19 cellular contexts compared by ENCODE assay signal in the genomic region with DNA sequence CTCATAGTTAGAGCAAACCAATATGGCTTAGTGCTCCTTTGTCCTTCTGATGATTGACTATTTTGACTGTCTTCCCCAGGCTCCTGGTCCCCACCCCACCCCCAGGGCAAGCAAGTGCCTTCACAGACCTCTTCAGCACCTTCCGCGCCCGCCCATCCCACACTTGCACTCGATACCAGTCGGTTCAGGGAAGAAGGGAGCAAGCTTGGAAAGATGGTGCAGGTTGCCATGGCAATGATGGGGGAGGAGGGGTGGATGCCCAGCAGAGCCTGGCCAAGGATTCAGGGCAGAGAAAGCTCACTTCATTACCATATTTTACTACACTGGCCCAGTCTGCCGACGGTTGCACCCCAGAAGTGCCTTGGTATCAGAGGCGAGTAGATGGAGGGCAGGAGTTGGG. TPM values are rescaled to one million over a fixed set of nuclear protein-coding genes. Genes with fewer than 3 reads are reported as not detected.
"Had no signal": no experiment of that assay in that cellular context is flagged by ENCODE, and none has a peak within 500 bp of the region (broad histone marks: within the 10 kb centered on the region; RNA-seq: fewer than 3 reads in every experiment).

No MANE protein-coding gene starts in this region.

- H3K9me3 Mint-ChIP-seq: activated T-helper 2 cell treated with anti-CD3 and anti-CD28 coated beads, Interferon-gamma antibody, Interleukin-2, Interleukin-4, amounts not matched to agents 10 μg/mL and 5 μg/mL and 100 μg/mL, durations not matched to agents 14 hours and 24 hours and 36 hours; immature natural killer cell; stimulated activated naive CD8-positive, alpha-beta T cell treated with anti-CD3 and anti-CD28 coated beads, Interleukin-15, Interleukin-2, amounts not matched to agents 100 ng/mL and 50 ng/mL, for 24 hours had no signal

- H3K27ac ChIP-seq: adrenal gland, hepatocyte, sigmoid colon, testis had no signal

- H3K9me3 ChIP-seq: adrenal gland, sigmoid colon, testis had no signal

- H3K4me3 Mint-ChIP-seq: stimulated activated naive CD8-positive, alpha-beta T cell treated with anti-CD3 and anti-CD28 coated beads, Interleukin-15, Interleukin-2, amounts not matched to agents 100 ng/mL and 50 ng/mL, for 24 hours had no signal

- H3K27ac Mint-ChIP-seq: activated T-helper 2 cell treated with anti-CD3 and anti-CD28 coated beads, Interferon-gamma antibody, Interleukin-2, Interleukin-4, amounts not matched to agents 10 μg/mL and 5 μg/mL and 100 μg/mL, durations not matched to agents 14 hours and 24 hours and 36 hours; stimulated activated naive CD8-positive, alpha-beta T cell treated with anti-CD3 and anti-CD28 coated beads, Interleukin-15, Interleukin-2, amounts not matched to agents 100 ng/mL and 50 ng/mL, for 24 hours had no signal

- H3K4me3 ChIP-seq: adrenal gland, hepatocyte, lung, sigmoid colon, testis had no signal

- DNase-seq: activated CD4-positive, alpha-beta T cell treated with anti-CD3 and anti-CD28 coated beads, Interleukin-2, amount 50 U/mL, for 1 hour; activated CD4-positive, CD25-positive, alpha-beta regulatory T cell; activated naive CD4-positive, alpha-beta T cell treated with anti-CD3 and anti-CD28 coated beads, Interleukin-2, amount 50 U/mL, for 16 hours; activated T-cell treated with anti-CD3 and anti-CD28 coated beads for 4 hours; adrenal gland; erythroblast; immature natural killer cell; naive B cell; sigmoid colon; stimulated activated CD4-positive, alpha-beta T cell treated with anti-CD3 and anti-CD28 coated beads, Interleukin-2, amount 100 ng/mL, for 48 hours; stimulated activated CD8-positive, alpha-beta memory T cell treated with anti-CD3 and anti-CD28 coated beads, Interleukin-4, amount 100 ng/mL, for 48 hours; T-helper 2 cell; testis had no signal

- H3K27me3 ChIP-seq: adrenal gland, hepatocyte, testis had no signal

RNA-seq across cellular contexts. Expression of a gene that starts 45.0 kb away (rescaled TPM):
- total RNA-seq: osteocyte, pulmonary artery endothelial cell had no signal
